Comparison of ENCODE assay signal across 8 cellular contexts in genomic region chr1:61082336-61083013, GRCh38. TPM values are rescaled to one million over a fixed set of nuclear protein-coding genes. Genes with fewer than 3 reads are reported as not detected.
DNase-seq lines count a peak whose midpoint lies in the region; ATAC-seq and TF ChIP-seq lines count a peak whose summit lies in the region.

TSS of gene NFIA (plus strand) at chr1:61082561.

- H3K4me3 ChIP-seq in mucosa of descending colon (peak within 1 kb of the TSS; percentile 52), thoracic aorta (peak within 1 kb of the TSS; percentile 96)

- DNase-seq in NCI-H1417 (lab: John Stamatoyannopoulos, UW): peak; percentile 43 to 54 (median 53)
- DNase-seq in NCI-H1417 treated with DMSO at 0.1 percent for 48 hours (lab: John Stamatoyannopoulos, UW): no peak
- DNase-seq in NCI-H748 (lab: John Stamatoyannopoulos, UW; ENCODE audit: unreplicated experiment): peak; percentile 74
- peak; percentile 47 for DNase-seq in activated T-cell treated with anti-CD3 and anti-CD28 coated beads, Interleukin-2, amount 50 U/mL, for 1 hour
- DNase-seq in mucosa of descending colon: peak; percentile 71 to 81 (median 77)
- DNase-seq in thoracic aorta (ENCODE audit: low spot score): no peak
- DNase-seq in UCSD-AML1 (lab: John Stamatoyannopoulos, UW; ENCODE audit: unreplicated experiment): no peak

- H3K9me3 ChIP-seq in mucosa of descending colon: no peaks in the 10 kb centered on the region
- H3K9me3 ChIP-seq in thoracic aorta: no peaks in the 10 kb centered on the region

- H3K4me1 ChIP-seq in mucosa of descending colon (ENCODE audit: low read depth) (peaks cover 29% of the 10 kb centered on the region), thoracic aorta (ENCODE audit: control insufficient read depth in 1 of 2, low read depth in 2 of 2) (peaks cover 24 to 28% of the 10 kb centered on the region in 2 donors)

- H3K36me3 ChIP-seq in mucosa of descending colon (ENCODE audit: low read depth) (no peaks in the 10 kb centered on the region), thoracic aorta (no peaks in the 10 kb centered on the region)

- H3K27ac ChIP-seq in thoracic aorta: peak within 1 kb of the TSS; percentile 94

- H3K27me3 ChIP-seq in thoracic aorta (replicated peaks; ENCODE audit: insufficient read depth): no peaks in the 10 kb centered on the region

- TF ChIP-seq CTCF in mucosa of descending colon (IDR thresholded peaks at IDR 0.05) (no peak), thoracic aorta (IDR thresholded peaks at IDR 0.05) (no peak)

- intact Hi-C loops in mucosa of descending colon (cut with DNase I, micrococcal nuclease): loop anchor here in 1 of 2 donors (10.0 kb wide), 1 partner anchor 102 kb away; no protein-coding TSS in a partner anchor

- peak; percentile 56 for ATAC-seq in esophagus mucosa
- peak; percentile 69 for ATAC-seq in mucosa of descending colon
- peak; percentile 20 for ATAC-seq in thoracic aorta (ENCODE audit: insufficient number of reproducible peaks, low FRiP score, low read depth)

RNA-seq across cellular contexts. Expression of gene NFIA, which starts in this region (rescaled TPM):
- total RNA-seq in esophagus mucosa (47.5 TPM), mucosa of descending colon (100 to 1,000 TPM in 1 of 3 donors, 10 to 100 TPM in 2; 46.4 to 145 (median 51.1) TPM), thoracic aorta (100 to 1,000 TPM in 1 of 2 donors, 10 to 100 TPM in 1; 99.8 to 118 TPM)

Comparison
In these comparisons a context has a peak if more than half of its experiments do, and no peak if none do; other contexts are left out.
1. DNase-seq: peak in NCI-H1417 (3 of 3), NCI-H748 (single experiment), activated T-cell treated with anti-CD3 and anti-CD28 coated beads, Interleukin-2, amount 50 U/mL, for 1 hour (single experiment) and mucosa of descending colon (3 of 3); none in NCI-H1417 treated with DMSO at 0.1 percent for 48 hours (single experiment), thoracic aorta (single experiment) and UCSD-AML1 (single experiment).
2. Peak in every context shown above with its lines, with median percentiles within 50 percentile points of each other: ATAC-seq.